ENCODE assay signal across 8 cellular contexts in genomic region chr3:197750396-197750831, GRCh38. TPM values are rescaled to one million over a fixed set of nuclear protein-coding genes. Genes with fewer than 3 reads are reported as not detected.
DNase-seq lines count a peak whose midpoint lies in the region; ATAC-seq lines count a peak whose summit lies in the region.

No MANE protein-coding gene starts in this region.

- H3K4me3 ChIP-seq in endocrine pancreas (ENCODE audit: control insufficient read depth, insufficient read depth, low read length) (peak overlapping the region; percentile 97), mesenchymal stem cell (ENCODE audit: insufficient read depth in 1 of 2, low read depth in 1 of 2, low read length in 2 of 2) (peak overlapping the region; percentile 88 to 95)

- no peak overlapping the region for H2AFZ ChIP-seq in mesenchymal stem cell (ENCODE audit: low read depth, low read length)

- peak overlapping the region; percentile 59 for H4K91ac ChIP-seq in mesenchymal stem cell (ENCODE audit: low read length)

- peak overlapping the region in 1 of 2 experiments; percentile 67 for H3K23ac ChIP-seq in mesenchymal stem cell (ENCODE audit: low read length in 2 of 2)

- H3K4ac ChIP-seq in mesenchymal stem cell (ENCODE audit: low read depth in 1 of 2, low read length in 2 of 2), result peak overlapping the region in 1 of 2 experiments; percentile 60

- no peak overlapping the region for H2BK12ac ChIP-seq in mesenchymal stem cell (ENCODE audit: low read length in 2 of 2)

- H3K9me3 ChIP-seq in endocrine pancreas (ENCODE audit: control insufficient read depth, low read length), result no peaks in the 10 kb centered on the region
- no peaks in the 10 kb centered on the region for H3K9me3 ChIP-seq in mesenchymal stem cell (ENCODE audit: control insufficient read depth, low read length)

- peak; percentile 50 for DNase-seq in NK-92 treated with Interleukin-12 subunit alpha and Interleukin-12 subunit beta, amount 100 ng/mL, for 24 hours (lab: John Stamatoyannopoulos, UW)
- DNase-seq in NK-92 (lab: John Stamatoyannopoulos, UW; ENCODE audit: unreplicated experiment), result no peak
- peak; percentile 56 for DNase-seq in NCI-H526 treated with DMSO at 0.1 percent for 48 hours (lab: John Stamatoyannopoulos, UW)
- peak; percentile 25 to 33 (median 26) for DNase-seq in activated CD8-positive, alpha-beta memory T cell treated with anti-CD3 and anti-CD28 coated beads for 48 hours (ENCODE audit: low read depth in 2 of 3, low spot score in 2 of 3)
- peak; percentile 87 for DNase-seq in mesenchymal stem cell
- peak; percentile 13 to 17 for DNase-seq in stimulated activated CD8-positive, alpha-beta memory T cell treated with anti-CD3 and anti-CD28 coated beads, Interleukin-15, amount 100 ng/mL, for 4 hours (ENCODE audit: low read depth in 2 of 2)

- H2BK120ac ChIP-seq in mesenchymal stem cell (ENCODE audit: low read depth, low read length), result peak overlapping the region; percentile 64

- H3K18ac ChIP-seq in mesenchymal stem cell (ENCODE audit: low read depth in 1 of 2, low read length in 2 of 2), result peak overlapping the region; percentile 84 to 85

- no peak overlapping the region for H2BK5ac ChIP-seq in mesenchymal stem cell (ENCODE audit: low read depth, low read length, poor library complexity, severe bottlenecking)

- no peaks in the 10 kb centered on the region for H3K79me1 ChIP-seq in mesenchymal stem cell (replicated peaks; ENCODE audit: low read length, poor library complexity, severe bottlenecking)

- no peak overlapping the region for H2AK5ac ChIP-seq in mesenchymal stem cell (ENCODE audit: low read length, severe bottlenecking)

- no peak overlapping the region for H2BK15ac ChIP-seq in mesenchymal stem cell (ENCODE audit: low read depth, poor library complexity, severe bottlenecking)

- ATAC-seq in HG02973 (IDR thresholded peaks at IDR 0.05; ENCODE audit: unreplicated experiment), result peak; percentile 42

- no peaks in the 10 kb centered on the region for H3K27me3 ChIP-seq in endocrine pancreas (ENCODE audit: control insufficient read depth, insufficient read depth, low read length)
- no peaks in the 10 kb centered on the region for H3K27me3 ChIP-seq in mesenchymal stem cell (ENCODE audit: control insufficient read depth in 1 of 2, insufficient read depth in 1 of 2, low read length in 2 of 2)

- H3K4me2 ChIP-seq in mesenchymal stem cell (ENCODE audit: low read length, poor library complexity, severe bottlenecking), result peak overlapping the region; percentile 81

- H4K8ac ChIP-seq in mesenchymal stem cell (ENCODE audit: low read length), result no peak overlapping the region

- 2% methylated on average over 39 of the region's 43 CpGs for WGBS in mesenchymal stem cell

- H3K27ac ChIP-seq in mesenchymal stem cell (ENCODE audit: low read length, poor library complexity, severe bottlenecking), result peak overlapping the region; percentile 67

- peaks cover 11% of the 10 kb centered on the region for H3K4me1 ChIP-seq in endocrine pancreas (ENCODE audit: control insufficient read depth, insufficient read depth, low read length)
- H3K4me1 ChIP-seq in mesenchymal stem cell (ENCODE audit: control insufficient read depth, insufficient read depth, low read depth, low read length), result peaks cover 10% of the 10 kb centered on the region

- H3K9ac ChIP-seq in endocrine pancreas (ENCODE audit: control insufficient read depth, insufficient read depth, low read length) (peak overlapping the region; percentile 97), mesenchymal stem cell (ENCODE audit: low read length) (peak overlapping the region; percentile 88)

- no peaks in the 10 kb centered on the region for H3K36me3 ChIP-seq in endocrine pancreas (ENCODE audit: control insufficient read depth, insufficient read depth, low read length)
- H3K36me3 ChIP-seq in mesenchymal stem cell (ENCODE audit: control insufficient read depth in 1 of 2, insufficient read depth in 2 of 2, low read depth in 1 of 2, low read length in 2 of 2), result no peaks in the 10 kb centered on the region

- peak overlapping the region in 1 of 2 experiments; percentile 47 for H3K14ac ChIP-seq in mesenchymal stem cell (ENCODE audit: low read length in 2 of 2)

RNA-seq across cellular contexts. Expression of gene FYTTD1, which starts 0.7 kb away (rescaled TPM):
- polyA plus RNA-seq in mesenchymal stem cell (2013, experiment 1 of 2), result 55.2 TPM
- 56.7 TPM for polyA plus RNA-seq in mesenchymal stem cell (2013, experiment 2 of 2)

RNA-seq across cellular contexts. Expression of gene RUBCN, which starts 13.7 kb away (rescaled TPM):
- polyA plus RNA-seq in mesenchymal stem cell (2013, experiment 1 of 2), result 13.0 TPM
- 12.6 TPM for polyA plus RNA-seq in mesenchymal stem cell (2013, experiment 2 of 2)

RNA-seq across cellular contexts. Expression of gene LRCH3, which starts 40.6 kb away (rescaled TPM):
- polyA plus RNA-seq in mesenchymal stem cell (2013, experiment 1 of 2), result 26.9 TPM
- 26.2 TPM for polyA plus RNA-seq in mesenchymal stem cell (2013, experiment 2 of 2)
